8 cellular contexts compared by ENCODE assay signal in genomic region chr17:75456417-75457046, GRCh38.
DNase-seq lines count a peak whose midpoint lies in the region; TF ChIP-seq lines count a peak whose summit lies in the region.

TMEM94 (plus strand) TSS chr17:75456635; CDS start chr17:75471906, 15,271 bp downstream.

- H3K27me3 Mint-ChIP-seq in activated naive CD4-positive, alpha-beta T cell treated with anti-CD3 and anti-CD28 coated beads, Interleukin-2, amount 10 ng/mL, durations not matched to agents 7 days and 5 days: peaks cover 4% of the 10 kb centered on the region

- TF ChIP-seq CTCF in HFF-Myc (IDR thresholded peaks at IDR 0.05; ENCODE audit: low read depth, low read length, missing control alignments) (no peak), NB4 (IDR thresholded peaks at IDR 0.05; ENCODE audit: low read depth, low read length) (no peak)

- H3K9me3 ChIP-seq in SK-N-MC (ENCODE audit: low read depth, low read length): no peaks in the 10 kb centered on the region

- H3K4me3 ChIP-seq in HFF-Myc (replicated peaks; ENCODE audit: low read depth, low read length) (peak within 1 kb of the TSS; percentile 68), NB4 (ENCODE audit: low read depth, low read length) (peak within 1 kb of the TSS; percentile 97), SK-N-MC (peak within 1 kb of the TSS; percentile 87)

- TF ChIP-seq POLR2A in NB4 (IDR thresholded peaks at IDR 0.05; ENCODE audit: extremely low read depth, insufficient read length): peak; percentile 51

- peaks cover 39% of the 10 kb centered on the region for H3K4me1 Mint-ChIP-seq in activated naive CD4-positive, alpha-beta T cell treated with anti-CD3 and anti-CD28 coated beads, Interleukin-2, amount 10 ng/mL, durations not matched to agents 7 days and 5 days

- H3K4me3 Mint-ChIP-seq in activated naive CD4-positive, alpha-beta T cell treated with anti-CD3 and anti-CD28 coated beads, Interleukin-2, amount 10 ng/mL, durations not matched to agents 7 days and 5 days: peak within 1 kb of the TSS; percentile 92

- no peaks in the 10 kb centered on the region for H3K9me3 Mint-ChIP-seq in activated naive CD4-positive, alpha-beta T cell treated with anti-CD3 and anti-CD28 coated beads, Interleukin-2, amount 10 ng/mL, durations not matched to agents 7 days and 5 days

- H3K36me3 ChIP-seq in SK-N-MC (ENCODE audit: insufficient read depth, low read length): no peaks in the 10 kb centered on the region

- peak within 1 kb of the TSS; percentile 93 for H3K9ac ChIP-seq in SK-N-MC (ENCODE audit: insufficient read length)

- peaks cover 2% of the 10 kb centered on the region for H3K36me3 Mint-ChIP-seq in activated naive CD4-positive, alpha-beta T cell treated with anti-CD3 and anti-CD28 coated beads, Interleukin-2, amount 10 ng/mL, durations not matched to agents 7 days and 5 days

- H3K27ac ChIP-seq in SK-N-MC: peak within 1 kb of the TSS; percentile 81

- peak within 1 kb of the TSS; percentile 82 for H3K27ac Mint-ChIP-seq in activated naive CD4-positive, alpha-beta T cell treated with anti-CD3 and anti-CD28 coated beads, Interleukin-2, amount 10 ng/mL, durations not matched to agents 7 days and 5 days

- CTCF ChIA-PET in activated naive CD4-positive, alpha-beta T cell treated with anti-CD3 and anti-CD28 coated beads, Interleukin-2, amount 10 ng/mL, durations not matched to agents 7 days and 5 days (lab: Charles Lee): interaction anchor here (0.6 to 1.8 kb wide), 11 partner anchors 20 to 298 kb away, joined by 3 to 5 read pairs (median 4); partner anchors contain the start of genes MYO15B and TSEN54

- DNase-seq in GM03348 (ENCODE audit: low spot score): peak; percentile 99
- DNase-seq in HFF-Myc (ENCODE audit: extremely low read depth, low read depth): peak; percentile 94
- DNase-seq in NB4 (ENCODE audit: low read depth): peak; percentile 97
- peak; percentile 93 for DNase-seq in SK-N-MC (ENCODE audit: low read depth, low spot score)
- DNase-seq in activated naive CD4-positive, alpha-beta T cell treated with anti-CD3 and anti-CD28 coated beads, Interleukin-2, amount 10 ng/mL, durations not matched to agents 7 days and 5 days: peak; percentile 94
- peak; percentile 97 for DNase-seq in germinal center (ENCODE audit: low spot score)
- peak; percentile 89 for DNase-seq in non-pigmented ciliary epithelial cell (ENCODE audit: low read depth)
- peak; percentile 100 for DNase-seq in superior temporal gyrus (ENCODE audit: extremely low spot score)

Comparison
In these comparisons a context has a peak if more than half of its experiments do, and no peak if none do; other contexts are left out.
1. Peak in every context shown above with its lines: DNase-seq, H3K4me3 ChIP-seq and H3K27ac ChIP-seq.